Comparison of ENCODE assay signal across 11 cellular contexts in the genomic region with DNA sequence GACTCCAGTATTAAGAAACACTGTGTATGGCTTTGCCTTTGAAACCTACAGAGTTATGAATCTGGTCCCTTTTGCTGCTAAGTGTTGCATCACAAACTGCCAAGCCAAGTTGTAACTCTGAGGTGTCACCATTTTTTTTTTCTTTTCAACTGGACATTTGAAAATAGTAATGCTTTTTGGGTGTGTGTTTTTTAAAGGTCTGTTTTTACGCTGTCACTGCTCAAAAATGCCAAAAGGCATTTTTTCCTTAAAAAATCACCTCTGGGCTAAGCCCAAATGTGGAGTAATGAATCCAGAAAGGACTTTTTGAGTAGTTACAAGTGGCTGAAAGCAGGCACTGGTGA. TPM values are rescaled to one million over a fixed set of nuclear protein-coding genes. Genes with fewer than 3 reads are reported as not detected.
DNase-seq lines count a peak whose midpoint lies in the region; ATAC-seq, FAIRE-seq and TF ChIP-seq lines count a peak whose summit lies in the region.
"Had no signal": no experiment of that assay in that cellular context is flagged by ENCODE, and none has a peak within 500 bp of the region (broad histone marks: within the 10 kb centered on the region; RNA-seq: fewer than 3 reads in every experiment).

No MANE protein-coding gene starts in this region.

- peaks cover 22% of the 10 kb centered on the region for H3K79me1 ChIP-seq in mesendoderm (ENCODE audit: low read length)

- TF ChIP-seq CTCF in AG10803 (conservative IDR thresholded peaks at IDR 0.05; ENCODE audit: low read length), result no peak
- TF ChIP-seq CTCF in HL-60 (IDR thresholded peaks at IDR 0.05; ENCODE audit: insufficient read depth, low read length), result no peak
- TF ChIP-seq CTCF in WTC11 (IDR thresholded peaks at IDR 0.05), result no peak

- peak overlapping the region; percentile 3 for H3K56ac ChIP-seq in mesendoderm (ENCODE audit: low read length)

- FAIRE-seq in GM19239 (lab: Jason Lieb, UNC), result no peak

- peak overlapping the region; percentile 15 for H2BK120ac ChIP-seq in mesendoderm (ENCODE audit: low read depth, low read length)

- H3K4me1 Mint-ChIP-seq in activated naive CD8-positive, alpha-beta T cell (ENCODE audit: low read depth), result peaks cover 51% of the 10 kb centered on the region
- H3K4me1 Mint-ChIP-seq in WTC11, result peaks cover 70% of the 10 kb centered on the region

- no peak overlapping the region for H3K4me3 Mint-ChIP-seq in activated naive CD8-positive, alpha-beta T cell
- no peak overlapping the region for H3K4me3 Mint-ChIP-seq in WTC11

- no peak overlapping the region for H3K23ac ChIP-seq in mesendoderm (ENCODE audit: low read length)

- H3K4ac ChIP-seq in mesendoderm (ENCODE audit: low read depth, low read length), result no peak overlapping the region

- CTCF ChIA-PET in WTC11 (lab: Charles Lee), result no interaction called here

- no peaks in the 10 kb centered on the region for H3K36me3 ChIP-seq in mesendoderm (ENCODE audit: control insufficient read depth, insufficient read depth, low read length)

- H3K27me3 ChIP-seq in HL-60 (ENCODE audit: insufficient read depth, poor library complexity, severe bottlenecking), result no peaks in the 10 kb centered on the region
- no peaks in the 10 kb centered on the region for H3K27me3 ChIP-seq in mesendoderm (ENCODE audit: insufficient read depth, low read length, poor library complexity)

- peaks cover 21% of the 10 kb centered on the region for H3K79me2 ChIP-seq in mesendoderm (ENCODE audit: control insufficient read depth, insufficient read depth, low read length)

- no peaks in the 10 kb centered on the region for H3K27me3 Mint-ChIP-seq in activated naive CD8-positive, alpha-beta T cell
- no peaks in the 10 kb centered on the region for H3K27me3 Mint-ChIP-seq in WTC11 (ENCODE audit: low read depth)

- ATAC-seq in GM18505 (IDR thresholded peaks at IDR 0.05; ENCODE audit: unreplicated experiment), result no peak
- ATAC-seq in WTC11, result no peak

- H3K9me3 Mint-ChIP-seq in activated naive CD8-positive, alpha-beta T cell (ENCODE audit: low read depth), result no peaks in the 10 kb centered on the region
- no peaks in the 10 kb centered on the region for H3K9me3 Mint-ChIP-seq in WTC11
- H3K9me3 Mint-ChIP-seq: neural crest cell had no signal

- peak; percentile 66 for DNase-seq in AG10803 (ENCODE audit: low read depth)
- no peak for DNase-seq in HL-60 (ENCODE audit: low read depth in 1 of 2, low spot score in 1 of 2)
- no peak for DNase-seq in mesendoderm
- no peak for DNase-seq in putamen (ENCODE audit: low spot score)
- DNase-seq in WTC11 (ENCODE audit: low spot score), result no peak
- no peak for DNase-seq in GM19239 (ENCODE audit: insufficient read length, low spot score)
- DNase-seq: central memory CD4-positive, alpha-beta T cell; head of caudate nucleus had no signal

- H3K27ac ChIP-seq in HL-60 (replicated peaks) (peak overlapping the region; percentile 49), mesendoderm (ENCODE audit: low read depth, low read length) (no peak overlapping the region)

- no peak overlapping the region for H4K8ac ChIP-seq in mesendoderm (ENCODE audit: low read depth, low read length)

- H3K4me1 ChIP-seq in mesendoderm (ENCODE audit: control insufficient read depth, low read depth, low read length), result peaks cover 11% of the 10 kb centered on the region

- no peak overlapping the region for H2BK5ac ChIP-seq in mesendoderm (ENCODE audit: low read length)

- no CpG with 5 or more reads among the region's 1 CpG for WGBS in mesendoderm (ENCODE audit: extremely low coverage, insufficient coverage, low lambda C conversion rate)

- H4K5ac ChIP-seq in mesendoderm (ENCODE audit: low read length), result no peak overlapping the region

- no peak overlapping the region for H2BK15ac ChIP-seq in mesendoderm (replicated peaks; ENCODE audit: low read depth)

- no peak overlapping the region for H3K4me2 ChIP-seq in mesendoderm (ENCODE audit: low read length)

- peaks cover 9% of the 10 kb centered on the region for H3K36me3 Mint-ChIP-seq in activated naive CD8-positive, alpha-beta T cell
- H3K36me3 Mint-ChIP-seq in WTC11, result peaks cover 6% of the 10 kb centered on the region

- H2AK5ac ChIP-seq in mesendoderm (ENCODE audit: low read length), result peak overlapping the region; percentile 19

- no peak for TF ChIP-seq POLR2A in GM18505 (IDR thresholded peaks at IDR 0.05; ENCODE audit: borderline replicate concordance, extremely low read depth, insufficient read depth, insufficient read length)

- no peak overlapping the region for H3K18ac ChIP-seq in mesendoderm (ENCODE audit: low read length)

- H3K9ac ChIP-seq in mesendoderm (ENCODE audit: low read length), result no peak overlapping the region

- H3K4me3 ChIP-seq in AG10803 (ENCODE audit: low read length) (no peak overlapping the region), HL-60 (replicated peaks; ENCODE audit: insufficient read depth, low read length) (no peak overlapping the region), mesendoderm (ENCODE audit: low read length) (no peak overlapping the region)

- H3K27ac Mint-ChIP-seq in activated naive CD8-positive, alpha-beta T cell, result peak overlapping the region; percentile 75
- no peak overlapping the region for H3K27ac Mint-ChIP-seq in WTC11

- POLR2A ChIA-PET in WTC11 (lab: Charles Lee), result no interaction called here

TF ChIP-seq in WTC11, 78 proteins besides CTCF, POLR2A, EP300 and RAD21:
- TF ChIP-seq, protein P1, sequence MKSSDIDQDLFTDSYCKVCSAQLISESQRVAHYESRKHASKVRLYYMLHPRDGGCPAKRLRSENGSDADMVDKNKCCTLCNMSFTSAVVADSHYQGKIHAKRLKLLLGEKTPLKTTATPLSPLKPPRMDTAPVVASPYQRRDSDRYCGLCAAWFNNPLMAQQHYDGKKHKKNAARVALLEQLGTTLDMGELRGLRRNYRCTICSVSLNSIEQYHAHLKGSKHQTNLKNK (CRISPR knock-in tag; IDR thresholded peaks at IDR 0.05), result no peak
- TF ChIP-seq NFATC4 (CRISPR knock-in tag; IDR thresholded peaks at IDR 0.05), result no peak
- TF ChIP-seq, protein P2, sequence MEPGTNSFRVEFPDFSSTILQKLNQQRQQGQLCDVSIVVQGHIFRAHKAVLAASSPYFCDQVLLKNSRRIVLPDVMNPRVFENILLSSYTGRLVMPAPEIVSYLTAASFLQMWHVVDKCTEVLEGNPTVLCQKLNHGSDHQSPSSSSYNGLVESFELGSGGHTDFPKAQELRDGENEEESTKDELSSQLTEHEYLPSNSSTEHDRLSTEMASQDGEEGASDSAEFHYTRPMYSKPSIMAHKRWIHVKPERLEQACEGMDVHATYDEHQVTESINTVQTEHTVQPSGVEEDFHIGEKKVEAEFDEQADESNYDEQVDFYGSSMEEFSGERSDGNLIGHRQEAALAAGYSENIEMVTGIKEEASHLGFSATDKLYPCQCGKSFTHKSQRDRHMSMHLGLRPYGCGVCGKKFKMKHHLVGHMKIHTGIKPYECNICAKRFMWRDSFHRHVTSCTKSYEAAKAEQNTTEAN (CRISPR knock-in tag; IDR thresholded peaks at IDR 0.05), result no peak

RNA-seq across cellular contexts. Expression of gene SMAD3, which starts 9.5 kb away (rescaled TPM):
- polyA plus RNA-seq in mesendoderm (2013, experiment 1 of 2), result 17.4 TPM
- 16.4 TPM for polyA plus RNA-seq in mesendoderm (2013, experiment 2 of 2)
- 20.2 to 34.6 TPM (median 25.0 TPM) in 3 replicates for total RNA-seq in WTC11 (2021)
